ENCODE assay signal across 3 cellular contexts in the genomic region with DNA sequence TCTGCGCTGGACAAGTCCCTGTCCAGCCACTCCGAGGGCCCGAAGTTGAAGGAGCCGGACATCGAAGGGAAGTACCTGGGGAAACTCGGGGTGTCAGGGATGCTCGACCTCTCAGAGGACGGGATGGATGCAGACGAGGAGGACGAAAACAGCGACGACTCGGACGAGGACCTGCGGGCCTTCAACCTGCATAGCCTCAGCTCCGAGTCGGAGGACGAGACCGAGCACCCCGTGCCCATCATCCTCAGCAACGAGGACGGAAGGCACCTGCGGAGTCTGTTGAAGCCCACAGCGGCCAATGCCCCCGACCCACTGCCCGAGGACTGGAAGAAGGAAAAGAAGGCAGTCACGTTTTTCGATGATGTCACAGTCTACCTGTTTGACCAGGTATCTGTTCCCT.
A peak's percentile ranks its signal among the peaks of the same experiment; 100 is the strongest.
TF ChIP-seq lines count a peak whose summit lies in the region.

No MANE protein-coding gene starts in this region.

TF ChIP-seq in HepG2, 621 proteins besides CTCF, POLR2A, EP300 and RAD21:
- TF ChIP-seq, protein P1, sequence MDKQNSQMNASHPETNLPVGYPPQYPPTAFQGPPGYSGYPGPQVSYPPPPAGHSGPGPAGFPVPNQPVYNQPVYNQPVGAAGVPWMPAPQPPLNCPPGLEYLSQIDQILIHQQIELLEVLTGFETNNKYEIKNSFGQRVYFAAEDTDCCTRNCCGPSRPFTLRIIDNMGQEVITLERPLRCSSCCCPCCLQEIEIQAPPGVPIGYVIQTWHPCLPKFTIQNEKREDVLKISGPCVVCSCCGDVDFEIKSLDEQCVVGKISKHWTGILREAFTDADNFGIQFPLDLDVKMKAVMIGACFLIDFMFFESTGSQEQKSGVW (CRISPR knock-in tag; IDR thresholded peaks at IDR 0.05; ENCODE audit: borderline replicate concordance): no peak
- TF ChIP-seq ATF7 (IDR thresholded peaks at IDR 0.05): 0 out of 2 replicates have a peak, but pooled peaks have one; percentile 27
- TF ChIP-seq ATF7 (CRISPR knock-in tag; IDR thresholded peaks at IDR 0.05): no peak
- TF ChIP-seq CREB1 (IDR thresholded peaks at IDR 0.05): peak; percentile 44; the same call in 1 of the 2 replicates
- TF ChIP-seq CREB1 (CRISPR knock-in tag; IDR thresholded peaks at IDR 0.05): no peak

TF ChIP-seq in IMR-90, 13 proteins besides CTCF, POLR2A, EP300 and RAD21:
- TF ChIP-seq, protein P2, sequence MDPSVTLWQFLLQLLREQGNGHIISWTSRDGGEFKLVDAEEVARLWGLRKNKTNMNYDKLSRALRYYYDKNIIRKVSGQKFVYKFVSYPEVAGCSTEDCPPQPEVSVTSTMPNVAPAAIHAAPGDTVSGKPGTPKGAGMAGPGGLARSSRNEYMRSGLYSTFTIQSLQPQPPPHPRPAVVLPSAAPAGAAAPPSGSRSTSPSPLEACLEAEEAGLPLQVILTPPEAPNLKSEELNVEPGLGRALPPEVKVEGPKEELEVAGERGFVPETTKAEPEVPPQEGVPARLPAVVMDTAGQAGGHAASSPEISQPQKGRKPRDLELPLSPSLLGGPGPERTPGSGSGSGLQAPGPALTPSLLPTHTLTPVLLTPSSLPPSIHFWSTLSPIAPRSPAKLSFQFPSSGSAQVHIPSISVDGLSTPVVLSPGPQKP (IDR thresholded peaks at IDR 0.05; ENCODE audit: borderline replicate concordance, low read depth, low read length): no peak
- TF ChIP-seq CHD1 (IDR thresholded peaks at IDR 0.05; ENCODE audit: low read depth, low read length): no peak

TF ChIP-seq in WTC11, 78 proteins besides CTCF, POLR2A, EP300 and RAD21:
- TF ChIP-seq NR2C2 (CRISPR knock-in tag; IDR thresholded peaks at IDR 0.05) (no peak), NFE2L1 (CRISPR knock-in tag; IDR thresholded peaks at IDR 0.05) (no peak), PRRX2 (CRISPR knock-in tag; IDR thresholded peaks at IDR 0.05) (no peak), KAT7 (CRISPR knock-in tag; IDR thresholded peaks at IDR 0.05; ENCODE audit: borderline replicate concordance) (no peak), ZNF219 (CRISPR knock-in tag; IDR thresholded peaks at IDR 0.05; ENCODE audit: borderline replicate concordance) (no peak), RELA (CRISPR knock-in tag; IDR thresholded peaks at IDR 0.05; ENCODE audit: borderline replicate concordance) (no peak)
- TF ChIP-seq, protein P3, sequence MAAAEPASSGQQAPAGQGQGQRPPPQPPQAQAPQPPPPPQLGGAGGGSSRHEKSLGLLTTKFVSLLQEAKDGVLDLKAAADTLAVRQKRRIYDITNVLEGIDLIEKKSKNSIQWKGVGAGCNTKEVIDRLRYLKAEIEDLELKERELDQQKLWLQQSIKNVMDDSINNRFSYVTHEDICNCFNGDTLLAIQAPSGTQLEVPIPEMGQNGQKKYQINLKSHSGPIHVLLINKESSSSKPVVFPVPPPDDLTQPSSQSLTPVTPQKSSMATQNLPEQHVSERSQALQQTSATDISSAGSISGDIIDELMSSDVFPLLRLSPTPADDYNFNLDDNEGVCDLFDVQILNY (CRISPR knock-in tag; IDR thresholded peaks at IDR 0.05): no peak
- TF ChIP-seq, protein P4, sequence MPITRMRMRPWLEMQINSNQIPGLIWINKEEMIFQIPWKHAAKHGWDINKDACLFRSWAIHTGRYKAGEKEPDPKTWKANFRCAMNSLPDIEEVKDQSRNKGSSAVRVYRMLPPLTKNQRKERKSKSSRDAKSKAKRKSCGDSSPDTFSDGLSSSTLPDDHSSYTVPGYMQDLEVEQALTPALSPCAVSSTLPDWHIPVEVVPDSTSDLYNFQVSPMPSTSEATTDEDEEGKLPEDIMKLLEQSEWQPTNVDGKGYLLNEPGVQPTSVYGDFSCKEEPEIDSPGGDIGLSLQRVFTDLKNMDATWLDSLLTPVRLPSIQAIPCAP (CRISPR knock-in tag; IDR thresholded peaks at IDR 0.05): no peak
- TF ChIP-seq, protein P5, sequence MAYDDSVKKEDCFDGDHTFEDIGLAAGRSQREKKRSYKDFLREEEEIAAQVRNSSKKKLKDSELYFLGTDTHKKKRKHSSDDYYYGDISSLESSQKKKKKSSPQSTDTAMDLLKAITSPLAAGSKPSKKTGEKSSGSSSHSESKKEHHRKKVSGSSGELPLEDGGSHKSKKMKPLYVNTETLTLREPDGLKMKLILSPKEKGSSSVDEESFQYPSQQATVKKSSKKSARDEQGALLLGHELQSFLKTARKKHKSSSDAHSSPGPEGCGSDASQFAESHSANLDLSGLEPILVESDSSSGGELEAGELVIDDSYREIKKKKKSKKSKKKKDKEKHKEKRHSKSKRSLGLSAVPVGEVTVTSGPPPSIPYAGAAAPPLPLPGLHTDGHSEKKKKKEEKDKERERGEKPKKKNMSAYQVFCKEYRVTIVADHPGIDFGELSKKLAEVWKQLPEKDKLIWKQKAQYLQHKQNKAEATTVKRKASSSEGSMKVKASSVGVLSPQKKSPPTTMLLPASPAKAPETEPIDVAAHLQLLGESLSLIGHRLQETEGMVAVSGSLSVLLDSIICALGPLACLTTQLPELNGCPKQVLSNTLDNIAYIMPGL (CRISPR knock-in tag; IDR thresholded peaks at IDR 0.05): no peak
- TF ChIP-seq, protein P6, sequence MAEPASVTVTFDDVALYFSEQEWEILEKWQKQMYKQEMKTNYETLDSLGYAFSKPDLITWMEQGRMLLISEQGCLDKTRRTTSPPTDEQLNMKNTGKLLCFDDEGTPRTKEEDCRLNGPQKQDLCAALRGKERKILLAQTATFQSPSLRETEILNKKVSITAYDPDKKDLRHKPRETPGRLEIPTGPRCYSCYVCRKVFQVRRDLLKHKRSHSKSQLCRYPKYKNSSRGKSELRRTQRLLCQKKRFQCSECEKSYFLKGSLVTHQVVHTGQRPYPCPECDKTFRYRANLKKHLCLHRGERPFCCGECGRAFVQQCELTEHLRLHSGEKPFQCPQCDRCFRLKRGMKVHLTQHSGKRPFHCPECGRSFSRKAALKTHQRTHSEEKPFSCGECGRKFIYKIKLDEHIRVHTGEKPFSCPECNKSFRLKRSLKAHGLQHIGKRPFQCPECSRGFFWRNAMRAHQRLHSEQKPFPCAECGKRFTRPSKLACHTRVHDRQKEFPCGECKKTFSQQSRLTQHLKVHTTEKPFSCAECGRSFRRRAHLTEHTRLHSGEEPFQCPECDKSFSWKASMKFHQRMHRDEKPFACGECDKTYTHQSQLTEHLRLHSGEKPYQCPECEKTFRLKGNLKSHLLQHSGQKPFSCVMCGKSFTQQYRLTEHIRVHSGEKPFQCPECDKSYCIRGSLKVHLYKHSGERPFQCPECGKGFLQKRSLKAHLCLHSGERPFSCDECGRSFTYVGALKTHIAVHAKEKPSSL (CRISPR knock-in tag; conservative IDR thresholded peaks at IDR 0.05): no peak
- TF ChIP-seq, protein P7, sequence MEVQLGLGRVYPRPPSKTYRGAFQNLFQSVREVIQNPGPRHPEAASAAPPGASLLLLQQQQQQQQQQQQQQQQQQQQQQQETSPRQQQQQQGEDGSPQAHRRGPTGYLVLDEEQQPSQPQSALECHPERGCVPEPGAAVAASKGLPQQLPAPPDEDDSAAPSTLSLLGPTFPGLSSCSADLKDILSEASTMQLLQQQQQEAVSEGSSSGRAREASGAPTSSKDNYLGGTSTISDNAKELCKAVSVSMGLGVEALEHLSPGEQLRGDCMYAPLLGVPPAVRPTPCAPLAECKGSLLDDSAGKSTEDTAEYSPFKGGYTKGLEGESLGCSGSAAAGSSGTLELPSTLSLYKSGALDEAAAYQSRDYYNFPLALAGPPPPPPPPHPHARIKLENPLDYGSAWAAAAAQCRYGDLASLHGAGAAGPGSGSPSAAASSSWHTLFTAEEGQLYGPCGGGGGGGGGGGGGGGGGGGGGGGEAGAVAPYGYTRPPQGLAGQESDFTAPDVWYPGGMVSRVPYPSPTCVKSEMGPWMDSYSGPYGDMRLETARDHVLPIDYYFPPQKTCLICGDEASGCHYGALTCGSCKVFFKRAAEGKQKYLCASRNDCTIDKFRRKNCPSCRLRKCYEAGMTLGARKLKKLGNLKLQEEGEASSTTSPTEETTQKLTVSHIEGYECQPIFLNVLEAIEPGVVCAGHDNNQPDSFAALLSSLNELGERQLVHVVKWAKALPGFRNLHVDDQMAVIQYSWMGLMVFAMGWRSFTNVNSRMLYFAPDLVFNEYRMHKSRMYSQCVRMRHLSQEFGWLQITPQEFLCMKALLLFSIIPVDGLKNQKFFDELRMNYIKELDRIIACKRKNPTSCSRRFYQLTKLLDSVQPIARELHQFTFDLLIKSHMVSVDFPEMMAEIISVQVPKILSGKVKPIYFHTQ (CRISPR knock-in tag; IDR thresholded peaks at IDR 0.05): no peak
TF ChIP-seq in WTC11: peak in this region for 0.
